Comparison of ENCODE assay signal across 9 cellular contexts in the genomic region with DNA sequence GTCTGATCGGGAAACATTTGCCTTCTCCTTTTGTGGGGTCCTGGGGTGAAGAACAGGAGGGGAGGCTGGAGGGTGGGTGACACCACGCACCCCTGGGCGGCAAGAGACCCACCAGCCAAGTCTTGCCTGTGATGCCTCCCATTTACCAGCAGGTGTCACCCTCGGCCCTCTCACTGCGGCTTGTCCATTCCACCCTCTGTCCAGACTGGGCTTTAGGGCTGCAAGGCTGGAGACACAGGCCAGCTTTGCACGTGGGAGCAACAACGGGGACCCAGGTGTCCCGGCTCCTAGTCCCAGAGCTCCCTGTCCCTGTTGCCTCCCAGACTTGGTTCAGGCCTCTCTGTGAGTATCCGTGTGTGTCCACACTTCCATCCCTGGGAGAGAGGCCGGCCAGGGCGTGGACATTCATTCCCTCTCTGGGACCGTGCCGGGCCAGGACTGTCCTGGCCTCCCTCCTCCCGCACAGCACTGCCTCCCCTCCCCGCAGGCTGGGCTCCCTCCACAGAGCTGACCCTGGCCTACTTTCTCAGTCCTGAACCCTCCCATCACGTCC. TPM values are rescaled to one million over a fixed set of nuclear protein-coding genes. Genes with fewer than 3 reads are reported as not detected.
DNase-seq lines count a peak whose midpoint lies in the region; ATAC-seq, FAIRE-seq and TF ChIP-seq lines count a peak whose summit lies in the region.
"Had no signal": no experiment of that assay in that cellular context is flagged by ENCODE, and none has a peak within 500 bp of the region (broad histone marks: within the 10 kb centered on the region; RNA-seq: fewer than 3 reads in every experiment).

No MANE protein-coding gene starts in this region.

- FAIRE-seq in A549 (lab: Jason Lieb, UNC): no peak

- H3K4me1 ChIP-seq in A549 (peaks cover 9% of the 10 kb centered on the region), mesenchymal stem cell (ENCODE audit: control insufficient read depth, insufficient read depth, low read depth, low read length) (peaks cover 3% of the 10 kb centered on the region)

- H3K9ac ChIP-seq in mesenchymal stem cell (ENCODE audit: low read length): no peak overlapping the region

- no peak for TF ChIP-seq EP300 in A549 (IDR thresholded peaks at IDR 0.05)

- DNase-seq in A549 (ENCODE audit: low read depth in 1 of 2, low spot score in 1 of 2): peak; percentile 77 to 95
- DNase-seq in GM13977 (ENCODE audit: low spot score): peak; percentile 90
- DNase-seq in NCI-H460 (ENCODE audit: extremely low read depth, low read depth): peak; percentile 83
- peak; percentile 57 to 59 for DNase-seq in activated CD4-positive, alpha-beta T cell treated with anti-CD3 and anti-CD28 coated beads, Interleukin-2, amount 50 U/mL, for 48 hours
- DNase-seq in effector CD8-positive, alpha-beta T cell (lab: John Stamatoyannopoulos, UW): peak; percentile 26
- DNase-seq in mesenchymal stem cell: peak; percentile 74
- peak; percentile 13 for DNase-seq in stimulated activated CD8-positive, alpha-beta memory T cell treated with anti-CD3 and anti-CD28 coated beads, Interleukin-12 subunit alpha, Interleukin-12 subunit beta, amount 100 ng/mL, for 4 hours (ENCODE audit: low read depth)

- 20% methylated on average over 14 of the region's 16 CpGs for WGBS in A549 (ENCODE audit: missing lambda C conversion rate)
- 39% methylated on average over 16 of the region's 16 CpGs for WGBS in mesenchymal stem cell

- no peak overlapping the region for H2AK5ac ChIP-seq in mesenchymal stem cell (ENCODE audit: low read length, severe bottlenecking)

- peak overlapping the region; percentile 19 for H4K91ac ChIP-seq in mesenchymal stem cell (ENCODE audit: low read length)

- CTCF ChIA-PET in A549 (lab: Yijun Ruan, JAX): interaction anchor here (0.6 to 3.4 kb wide), 43 partner anchors 8 to 629 kb away, joined by 3 to 85 read pairs (median 4); no protein-coding TSS in a partner anchor

- H2BK5ac ChIP-seq in mesenchymal stem cell (ENCODE audit: low read depth, low read length, poor library complexity, severe bottlenecking): no peak overlapping the region

- H3K4ac ChIP-seq in mesenchymal stem cell (ENCODE audit: low read depth in 1 of 2, low read length in 2 of 2): peak overlapping the region in 1 of 2 experiments; percentile 24

- H3K9me3 ChIP-seq in A549 (no peaks in the 10 kb centered on the region), mesenchymal stem cell (ENCODE audit: control insufficient read depth, low read length) (no peaks in the 10 kb centered on the region)

- TF ChIP-seq RAD21 in A549 (conservative IDR thresholded peaks at IDR 0.05 in 1 of 2, IDR thresholded peaks at IDR 0.05 in 1 of 2): peak; percentile 99

- H2BK15ac ChIP-seq in mesenchymal stem cell (ENCODE audit: low read depth, poor library complexity, severe bottlenecking): no peak overlapping the region

- H2AFZ ChIP-seq in mesenchymal stem cell (ENCODE audit: low read depth, low read length): no peak overlapping the region

- H3K27ac ChIP-seq in A549 (peak overlapping the region; percentile 70 to 81), mesenchymal stem cell (ENCODE audit: low read length, poor library complexity, severe bottlenecking) (no peak overlapping the region)

- no peak for TF ChIP-seq POLR2A in A549 (IDR thresholded peaks at IDR 0.05; ENCODE audit: low read length)

- H3K18ac ChIP-seq in mesenchymal stem cell (ENCODE audit: low read depth in 1 of 2, low read length in 2 of 2): no peak overlapping the region

- in situ Hi-C loops in GM13977 (cut with MboI; ENCODE audit: low pct_unique_long_range_greater_than_20kb, low sequenced_read_pairs, unreplicated experiment): no loop called here

- H3K4me3 ChIP-seq in A549: no peak overlapping the region
- H3K4me3 ChIP-seq in mesenchymal stem cell (ENCODE audit: insufficient read depth in 1 of 2, low read depth in 1 of 2, low read length in 2 of 2): no peak overlapping the region
- H3K4me3 ChIP-seq: skin epidermis had no signal

- H3K36me3 ChIP-seq in mesenchymal stem cell (ENCODE audit: control insufficient read depth in 1 of 2, insufficient read depth in 2 of 2, low read depth in 1 of 2, low read length in 2 of 2): no peaks in the 10 kb centered on the region

- H4K8ac ChIP-seq in mesenchymal stem cell (ENCODE audit: low read length): peak overlapping the region; percentile 31

- H3K4me2 ChIP-seq in A549: peak overlapping the region; percentile 34
- H3K4me2 ChIP-seq in mesenchymal stem cell (ENCODE audit: low read length, poor library complexity, severe bottlenecking): no peak overlapping the region

- no peak overlapping the region for H3K23ac ChIP-seq in mesenchymal stem cell (ENCODE audit: low read length in 2 of 2)

- H3K79me1 ChIP-seq in mesenchymal stem cell (replicated peaks; ENCODE audit: low read length, poor library complexity, severe bottlenecking): no peaks in the 10 kb centered on the region

- H3K27me3 ChIP-seq in mesenchymal stem cell (ENCODE audit: control insufficient read depth in 1 of 2, insufficient read depth in 1 of 2, low read length in 2 of 2): no peaks in the 10 kb centered on the region

- POLR2A ChIA-PET in A549 (lab: Yijun Ruan, JAX): no interaction called here

- peak; percentile 94 to 97 for ATAC-seq in A549
- no peak for ATAC-seq in HG02759 (IDR thresholded peaks at IDR 0.05; ENCODE audit: unreplicated experiment)

- H2BK12ac ChIP-seq in mesenchymal stem cell (ENCODE audit: low read length in 2 of 2): peak overlapping the region in 1 of 2 experiments; percentile 55

- H2BK120ac ChIP-seq in mesenchymal stem cell (ENCODE audit: low read depth, low read length): no peak overlapping the region

- H3K14ac ChIP-seq in mesenchymal stem cell (ENCODE audit: low read length in 2 of 2): no peak overlapping the region

- TF ChIP-seq CTCF in A549 (IDR thresholded peaks at IDR 0.05) (peak; percentile 93), GM13977 (IDR thresholded peaks at IDR 0.05; ENCODE audit: extremely low read depth, insufficient read depth, missing control alignments) (peak; percentile 91)

TF ChIP-seq in A549, 52 proteins besides CTCF, POLR2A, EP300 and RAD21:
- peak; percentile 98 for TF ChIP-seq SMC3 (IDR thresholded peaks at IDR 0.05)
- no peak for TF ChIP-seq EHF (CRISPR knock-in tag; IDR thresholded peaks at IDR 0.05)
- TF ChIP-seq, protein P1, sequence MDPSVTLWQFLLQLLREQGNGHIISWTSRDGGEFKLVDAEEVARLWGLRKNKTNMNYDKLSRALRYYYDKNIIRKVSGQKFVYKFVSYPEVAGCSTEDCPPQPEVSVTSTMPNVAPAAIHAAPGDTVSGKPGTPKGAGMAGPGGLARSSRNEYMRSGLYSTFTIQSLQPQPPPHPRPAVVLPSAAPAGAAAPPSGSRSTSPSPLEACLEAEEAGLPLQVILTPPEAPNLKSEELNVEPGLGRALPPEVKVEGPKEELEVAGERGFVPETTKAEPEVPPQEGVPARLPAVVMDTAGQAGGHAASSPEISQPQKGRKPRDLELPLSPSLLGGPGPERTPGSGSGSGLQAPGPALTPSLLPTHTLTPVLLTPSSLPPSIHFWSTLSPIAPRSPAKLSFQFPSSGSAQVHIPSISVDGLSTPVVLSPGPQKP (IDR thresholded peaks at IDR 0.05; ENCODE audit: low read depth, low read length): no peak
- TF ChIP-seq, protein P2, sequence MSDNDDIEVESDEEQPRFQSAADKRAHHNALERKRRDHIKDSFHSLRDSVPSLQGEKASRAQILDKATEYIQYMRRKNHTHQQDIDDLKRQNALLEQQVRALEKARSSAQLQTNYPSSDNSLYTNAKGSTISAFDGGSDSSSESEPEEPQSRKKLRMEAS (IDR thresholded peaks at IDR 0.05): peak; percentile 66

RNA-seq across cellular contexts. Expression of a gene that starts 36.2 kb away (rescaled TPM):
- polyA plus RNA-seq in A549 (2011; rRNA removed) (20.5 and 23.2 TPM in 2 replicates), A549 (2017; fragmentation: RNase III; extraction: RNeasy Plus Mini Kit Qiagen cat#74134 plus additional on column Dnase treatment) (19.9 to 21.7 TPM (median 21.5 TPM) in 3 replicates)
- polyA plus RNA-seq in A549 (2012; cell fraction: cytosol; rRNA removed): 19.0 and 21.6 TPM in 2 replicates
- polyA plus RNA-seq in A549 (2012; cell fraction: nucleus; rRNA removed): 21.1 and 26.9 TPM in 2 replicates
- polyA minus RNA-seq in A549 (2011; rRNA and poly(A)+ RNA removed): 16.4 and 25.3 TPM in 2 replicates
- total RNA-seq in NCI-H460 (2014; rRNA removed; shearing (Covaris generic)): 26.6 and 27.3 TPM in 2 replicates
- polyA plus RNA-seq in NCI-H460 (2014; cell fraction: nucleus; rRNA removed): 19.9 and 22.8 TPM in 2 replicates
- polyA plus RNA-seq in mesenchymal stem cell (2013, experiment 1 of 2): 25.5 TPM
- polyA plus RNA-seq in mesenchymal stem cell (2013, experiment 2 of 2): 28.4 TPM

Comparison
In these comparisons a context has a peak if more than half of its experiments do, and no peak if none do; other contexts are left out.
1. DNase-seq: peak in every context shown above with its lines; median percentile 90 in GM13977; 86 in A549; 83 in NCI-H460; 74 in mesenchymal stem cell; 58 in activated CD4-positive, alpha-beta T cell treated with anti-CD3 and anti-CD28 coated beads, Interleukin-2, amount 50 U/mL, for 48 hours; 26 in effector CD8-positive, alpha-beta T cell; 13 in stimulated activated CD8-positive, alpha-beta memory T cell treated with anti-CD3 and anti-CD28 coated beads, Interleukin-12 subunit alpha, Interleukin-12 subunit beta, amount 100 ng/mL, for 4 hours.